ENCODE assay signal across 8 cellular contexts in the genomic region with DNA sequence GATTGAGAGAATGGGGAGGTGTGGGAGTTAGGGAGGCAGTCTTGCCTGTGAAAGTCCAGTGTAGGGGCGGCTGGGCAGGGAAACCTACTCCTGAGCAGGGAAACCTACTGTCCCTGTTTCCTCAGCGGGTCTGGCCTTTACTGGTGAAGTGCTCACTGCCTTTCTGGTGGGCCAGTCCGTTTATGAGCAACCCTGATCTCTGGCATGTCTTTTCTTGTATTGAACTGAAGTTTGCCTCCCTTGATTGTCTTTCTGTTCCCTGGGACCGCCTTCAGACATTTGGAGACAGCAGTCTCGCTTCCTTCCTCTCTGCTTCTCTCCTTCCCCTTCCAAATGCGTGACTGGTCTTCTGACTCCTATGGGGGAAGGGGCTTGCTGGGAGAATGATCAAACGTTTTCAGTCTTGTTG. TPM values are rescaled to one million over a fixed set of nuclear protein-coding genes. Genes with fewer than 3 reads are reported as not detected.
DNase-seq lines count a peak whose midpoint lies in the region; ATAC-seq, FAIRE-seq and TF ChIP-seq lines count a peak whose summit lies in the region.

No MANE protein-coding gene starts in this region.

- TF ChIP-seq EP300 in stomach (IDR thresholded peaks at IDR 0.05): no peak

- H3K36me3 ChIP-seq in kidney (ENCODE audit: control insufficient read depth in 1 of 2, insufficient read depth in 2 of 2, low read length in 2 of 2) (no peaks in the 10 kb centered on the region), stomach (peaks cover 0 to 5% (median 0%) of the 10 kb centered on the region in 4 donors)

- H3K4me1 ChIP-seq in kidney (ENCODE audit: control insufficient read depth in 1 of 2, insufficient read depth in 1 of 2, low read depth in 1 of 2, low read length in 2 of 2) (peaks cover 14 to 39% of the 10 kb centered on the region in 2 donors), stomach (peaks cover 44 to 76% (median 65%) of the 10 kb centered on the region in 4 donors)

- in situ Hi-C loops in astrocyte of the cerebellum (cut with HindIII; ENCODE audit: low sequenced_read_pairs): no loop called here

- intact Hi-C loops in kidney (cut with DNase I): no loop called here
- intact Hi-C loops in stomach (cut with DNase I; ENCODE audit: low total_unique reads): no loop called here

- CTCF ChIA-PET in AG04450 (lab: Charles Lee): interaction anchor here (6.3 kb wide), 1 partner anchor 325 kb away, joined by 81 read pairs; no protein-coding TSS in a partner anchor

- POLR2A ChIA-PET in AG04450 (lab: Yijun Ruan, JAX): no interaction called here

- DNase-seq in AG04450 (ENCODE audit: low read depth, low spot score): no peak
- DNase-seq in astrocyte of the cerebellum (ENCODE audit: low read depth): no peak
- peak; percentile 70 for DNase-seq in kidney
- peak; percentile 37 for DNase-seq in stomach
- DNase-seq in HUDEP-2 (lab: John Stamatoyannopoulos, UW; ENCODE audit: unreplicated experiment in 76 of 76): no peak
- DNase-seq in H54 (ENCODE audit: insufficient read length, low spot score): no peak

- H3K4me1 Mint-ChIP-seq in IgD-negative memory B cell: peaks cover 44 to 55% (median 49%) of the 10 kb centered on the region in 3 donors

- peaks cover 4% of the 10 kb centered on the region for H3K36me3 Mint-ChIP-seq in IgD-negative memory B cell

- H3K27me3 ChIP-seq in AG04450 (ENCODE audit: control insufficient read depth, insufficient read depth, low read length) (no peaks in the 10 kb centered on the region), stomach (no peaks in the 10 kb centered on the region)

- H3K4me3 ChIP-seq in AG04450 (ENCODE audit: low read depth, low read length) (peak overlapping the region; percentile 68), astrocyte of the cerebellum (ENCODE audit: low read depth, low read length) (peak overlapping the region; percentile 53), kidney (ENCODE audit: low read length in 2 of 2) (peak overlapping the region; percentile 60 to 90), stomach (peak overlapping the region; percentile 85 to 100 (median 98))

- H3K9ac ChIP-seq in kidney (ENCODE audit: low read length in 2 of 2): peak overlapping the region; percentile 71 to 83

- H3K9me3 Mint-ChIP-seq in IgD-negative memory B cell: no peaks in the 10 kb centered on the region

- H3K9me3 ChIP-seq in AG04450 (ENCODE audit: control insufficient read depth, insufficient read depth, low read length) (peaks cover 13% of the 10 kb centered on the region), kidney (ENCODE audit: control insufficient read depth in 1 of 2, low read length in 2 of 2) (no peaks in the 10 kb centered on the region), stomach (no peaks in the 10 kb centered on the region)

- H3K27me3 Mint-ChIP-seq in IgD-negative memory B cell: peaks cover 3% of the 10 kb centered on the region

- TF ChIP-seq CTCF in AG04450 (IDR thresholded peaks at IDR 0.05; ENCODE audit: low read depth, low read length): no peak
- TF ChIP-seq CTCF in astrocyte of the cerebellum (IDR thresholded peaks at IDR 0.05; ENCODE audit: low read depth, low read length, missing control alignments): no peak
- no peak for TF ChIP-seq CTCF in kidney (IDR thresholded peaks at IDR 0.05; ENCODE audit: borderline replicate concordance, extremely low read depth, insufficient read depth)
- no peak for TF ChIP-seq CTCF in stomach (IDR thresholded peaks at IDR 0.05)

- WGBS in stomach, 5 donors: 6 to 15% (median 12%) methylated on average over 7 of the region's 7 CpGs

- peak overlapping the region; percentile 77 for H3K27ac ChIP-seq in AG04450 (ENCODE audit: low read depth, low read length)
- H3K27ac ChIP-seq in kidney (ENCODE audit: low read depth in 2 of 2, low read length in 2 of 2): peak overlapping the region; percentile 36 to 90
- peak overlapping the region; percentile 82 to 98 (median 96) for H3K27ac ChIP-seq in stomach

- H3K4me3 Mint-ChIP-seq in IgD-negative memory B cell: peak overlapping the region; percentile 87 to 99 (median 93)

- TF ChIP-seq POLR2A in stomach (IDR thresholded peaks at IDR 0.05) (no peak), H54 (IDR thresholded peaks at IDR 0.05; ENCODE audit: low read depth, low read length) (no peak)

- H3K27ac Mint-ChIP-seq in IgD-negative memory B cell: peak overlapping the region in 2 of 3 donors; percentile 30 to 65

- no peak for ATAC-seq in GM21529 (IDR thresholded peaks at IDR 0.05; ENCODE audit: unreplicated experiment)

- no peak for FAIRE-seq in kidney (lab: Jason Lieb, UNC)
- no peak for FAIRE-seq in H54 (lab: Jason Lieb, UNC)

RNA-seq across cellular contexts. Expression of gene SNX18, which starts 2.9 kb away (rescaled TPM):
- polyA plus RNA-seq in AG04450 (2011; rRNA removed) (68.1 and 74.1 TPM in 2 replicates), IgD-negative memory B cell (4.0 TPM), kidney (ENCODE audit: insufficient read depth, low read depth, low replicate concordance) (10.4 TPM), stomach (10 to 100 TPM in 2 of 3 donors, 1 to 10 TPM in 1; 4.4 to 14.2 (median 12.5) TPM)
- 110 and 113 TPM in 2 replicates for polyA minus RNA-seq in AG04450 (2011; rRNA and poly(A)+ RNA removed)
- total RNA-seq in kidney (40.5 TPM), stomach (10 to 100 TPM; 23.9 to 77.9 (median 40.4) TPM)

Comparison
In these comparisons a context has a peak if more than half of its experiments do, and no peak if none do; other contexts are left out.
1. DNase-seq: peak in kidney (single experiment) and stomach (single experiment); none in AG04450 (single experiment), astrocyte of the cerebellum (single experiment), HUDEP-2 (0 of 76) and H54 (single experiment).
2. Peak in every context shown above with its lines, with median percentiles within 50 percentile points of each other: H3K27ac ChIP-seq and H3K4me3 ChIP-seq.